ENCODE assay signal across 8 cellular contexts in the genomic region with DNA sequence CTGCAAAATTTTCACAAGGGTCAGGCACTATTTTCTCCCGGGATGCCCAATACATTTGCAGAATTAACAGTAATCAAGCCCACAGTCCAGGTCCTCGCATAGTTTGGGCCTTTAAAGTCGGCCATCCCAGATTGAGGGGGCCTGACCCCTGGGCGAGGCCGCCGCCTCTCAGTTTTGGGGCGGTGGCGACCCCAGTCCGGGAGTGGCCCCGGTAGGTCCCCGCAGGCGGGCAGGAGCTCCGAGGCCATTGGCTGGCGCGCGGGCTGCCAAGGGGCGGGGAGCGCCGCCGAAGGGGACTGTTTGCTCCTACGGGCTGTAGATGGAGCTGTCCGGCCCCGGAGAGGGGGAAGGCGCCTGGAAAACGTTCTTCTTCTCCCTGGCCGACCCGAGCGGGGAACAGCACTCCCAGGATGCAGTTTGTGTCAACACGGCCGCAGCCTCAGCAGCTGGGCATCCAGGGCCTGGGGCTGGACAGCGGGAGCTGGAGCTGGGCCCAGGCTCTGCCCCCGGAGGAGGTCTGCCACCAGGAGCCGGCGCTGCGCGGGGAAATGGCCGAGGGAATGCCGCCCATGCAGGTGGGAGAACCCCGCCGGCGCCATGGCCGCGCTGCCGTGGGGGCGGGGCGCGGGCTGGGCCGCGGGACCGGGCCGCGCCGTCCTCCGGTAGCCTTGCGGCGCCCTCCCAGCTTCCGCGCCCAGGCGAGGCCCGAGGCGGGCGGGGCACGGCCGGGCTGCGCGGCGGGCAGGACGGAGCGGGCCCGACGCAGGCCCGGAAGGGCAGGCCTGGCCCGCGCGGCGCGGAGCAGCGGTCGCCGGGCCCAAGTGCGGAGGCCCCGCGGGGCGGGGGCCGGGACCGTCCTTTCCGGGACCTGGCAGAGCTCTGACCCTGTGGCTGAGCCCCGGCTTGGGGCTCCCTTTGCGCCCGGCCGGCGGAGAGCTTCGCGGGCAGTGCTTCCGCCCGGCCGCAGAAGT. TPM values are rescaled to one million over a fixed set of nuclear protein-coding genes. Genes with fewer than 3 reads are reported as not detected.
DNase-seq lines count a peak whose midpoint lies in the region; ATAC-seq lines count a peak whose summit lies in the region.

A gene (plus strand): TSS at position 367 of the 971 bp plus-strand sequence. CDS start 44 bp downstream, at position 411.

- peak; percentile 54 to 66 (median 61) for DNase-seq in CD4-positive, alpha-beta memory T cell
- DNase-seq in NCI-H82 (lab: John Stamatoyannopoulos, UW), result peak; percentile 95
- peak; percentile 10 to 47 for DNase-seq in activated CD8-positive, alpha-beta memory T cell treated with anti-CD3 and anti-CD28 coated beads for 1 hour (ENCODE audit: extremely low read depth in 1 of 2, low read depth in 1 of 2)
- DNase-seq in effector CD8-positive, alpha-beta T cell (lab: John Stamatoyannopoulos, UW), result peak; percentile 49
- peak; percentile 91 for DNase-seq in medulla oblongata (ENCODE audit: extremely low spot score)
- peak; percentile 43 for DNase-seq in stimulated activated CD8-positive, alpha-beta memory T cell treated with anti-CD3 and anti-CD28 coated beads, Interleukin-12 subunit alpha, Interleukin-12 subunit beta, amount 100 ng/mL, for 1 hour (ENCODE audit: low read depth)

- H3K9me3 Mint-ChIP-seq in CD4-positive, alpha-beta memory T cell, result no peaks in the 10 kb centered on the region

- CTCF ChIA-PET in CD4-positive, alpha-beta memory T cell (lab: Charles Lee; ENCODE audit: partially characterized antibody), result interaction anchor here (0.7 to 2.5 kb wide), 16 partner anchors 8 to 429 kb away, joined by 3 to 11 read pairs (median 4); a partner anchor contains a TSS

- no peaks in the 10 kb centered on the region for H3K27me3 ChIP-seq in CD4-positive, alpha-beta memory T cell (ENCODE audit: insufficient read depth, low read length)

- peak within 1 kb of the TSS; percentile 81 to 95 (median 89) for H3K27ac Mint-ChIP-seq in CD4-positive, alpha-beta memory T cell

- POLR2A ChIA-PET in CD4-positive, alpha-beta memory T cell (lab: Charles Lee; ENCODE audit: partially characterized antibody), result interaction anchor here (0.7 to 2.1 kb wide), 11 partner anchors 9 to 89 kb away, joined by 3 to 28 read pairs (median 5); a partner anchor contains a TSS

- peaks cover 23% of the 10 kb centered on the region for H3K4me1 ChIP-seq in CD4-positive, alpha-beta memory T cell (ENCODE audit: insufficient read depth, low read length)

- H3K36me3 ChIP-seq in CD4-positive, alpha-beta memory T cell (ENCODE audit: insufficient read depth, low read length), result peaks cover 14% of the 10 kb centered on the region

- H3K4me1 Mint-ChIP-seq in CD4-positive, alpha-beta memory T cell, result peaks cover 18 to 48% (median 32%) of the 10 kb centered on the region in 4 donors

- peak within 1 kb of the TSS; percentile 70 to 76 for H3K4me3 ChIP-seq in CD4-positive, alpha-beta memory T cell (ENCODE audit: low read length in 2 of 2)

- no peaks in the 10 kb centered on the region for H3K9me3 ChIP-seq in CD4-positive, alpha-beta memory T cell (ENCODE audit: control insufficient read depth in 1 of 2, low read length in 2 of 2)

- peak within 1 kb of the TSS; percentile 68 for H3K27ac ChIP-seq in CD4-positive, alpha-beta memory T cell (ENCODE audit: low read depth, low read length)

- peaks cover 18 to 22% of the 10 kb centered on the region in 2 donors for H3K36me3 Mint-ChIP-seq in CD4-positive, alpha-beta memory T cell

- ATAC-seq in GM19395 (IDR thresholded peaks at IDR 0.05; ENCODE audit: unreplicated experiment) (peak; percentile 94), HG03565 (IDR thresholded peaks at IDR 0.05; ENCODE audit: unreplicated experiment) (peak; percentile 80)

- intact Hi-C loops in CD4-positive, alpha-beta memory T cell (cut with micrococcal nuclease), result loop anchor here (1.0 to 5.0 kb wide), 4 partner anchors 13 to 69 kb away; a partner anchor contains a TSS

- H3K4me3 Mint-ChIP-seq in CD4-positive, alpha-beta memory T cell, result peak within 1 kb of the TSS; percentile 88 to 97 (median 91)

- H3K27me3 Mint-ChIP-seq in CD4-positive, alpha-beta memory T cell, result no peaks in the 10 kb centered on the region

RNA-seq across cellular contexts. Expression of the gene that starts here (rescaled TPM):
- 10 to 100 TPM; 19.1 to 20.7 TPM for total RNA-seq in CD4-positive, alpha-beta memory T cell
- 1 to 10 TPM in 1 of 2 donors, under 1 TPM in 1; 0.13 to 1.8 TPM for polyA plus RNA-seq in CD4-positive, alpha-beta memory T cell

Comparison
In these comparisons a context has a peak if more than half of its experiments do, and no peak if none do; other contexts are left out.
1. Peak in every context shown above with its lines: DNase-seq, ATAC-seq, H3K4me3 ChIP-seq and H3K27ac ChIP-seq.
2. DNase-seq: peak in every context shown above with its lines; median percentile 95 in NCI-H82; 91 in medulla oblongata; 61 in CD4-positive, alpha-beta memory T cell; 49 in effector CD8-positive, alpha-beta T cell; 43 in stimulated activated CD8-positive, alpha-beta memory T cell treated with anti-CD3 and anti-CD28 coated beads, Interleukin-12 subunit alpha, Interleukin-12 subunit beta, amount 100 ng/mL, for 1 hour; 28 in activated CD8-positive, alpha-beta memory T cell treated with anti-CD3 and anti-CD28 coated beads for 1 hour.